27 cellular contexts compared by ENCODE assay signal in genomic region chr2:139969301-139969700, GRCh38.
"Had no signal": no experiment of that assay in that cellular context is flagged by ENCODE, and none has a peak within 500 bp of the region (broad histone marks: within the 10 kb centered on the region; RNA-seq: fewer than 3 reads in every experiment).

No MANE protein-coding gene starts in this region.

- H3K4me2 ChIP-seq: KMS-11, PC-9 had no signal

- H3K27ac ChIP-seq: KMS-11, PC-9, Peyer's patch, SJCRH30 had no signal

- ATAC-seq: HepG2, K562, Right ventricle myocardium inferior, SK-N-SH treated with all-trans-retinoic acid at 6 μM for 48 hours had no signal

- H3K27ac Mint-ChIP-seq: IgD-negative memory B cell had no signal

- H3K4me3 ChIP-seq: K562, PC-9, Peyer's patch, SJCRH30 had no signal

- H3K4me3 Mint-ChIP-seq: IgD-negative memory B cell had no signal

- H3K4me1 ChIP-seq: Peyer's patch, SJCRH30 had no signal

- FAIRE-seq: HepG2, K562 had no signal

- H3K36me3 ChIP-seq: Peyer's patch, SJCRH30 had no signal

- H3K9ac ChIP-seq: KMS-11 had no signal

- H3K27me3 ChIP-seq: Peyer's patch, SJCRH30 had no signal

- H3K4me1 Mint-ChIP-seq: IgD-negative memory B cell had no signal

- H3K27me3 Mint-ChIP-seq: IgD-negative memory B cell had no signal

- H3K9me3 ChIP-seq: Peyer's patch, SJCRH30 had no signal

- DNase-seq: Kasumi-1; MM.1S; MV-4-11; NCI-H1048; NCI-H1105; NCI-H1417; NCI-H1436 treated with DMSO at 0.1 percent for 48 hours; NCI-H1694; NCI-H187 treated with DMSO at 0.1 percent for 48 hours; NCI-H2029 treated with DMSO at 0.1 percent for 48 hours; NCI-H2171 treated with DMSO at 0.1 percent for 48 hours; NCI-H345; NCI-H446 treated with DMSO at 0.1 percent for 48 hours; NCI-H510A treated with DMSO at 0.1 percent for 48 hours; NCI-H526; NK-92 treated with Interleukin-12 subunit alpha and Interleukin-12 subunit beta, amount 100 ng/mL, for 24 hours; OCI-M1; PC-9; Peyer's patch; SHP77 treated with DMSO at 0.1 percent for 48 hours; SJCRH30 had no signal
